Comparison of ENCODE assay signal across 1 cellular context in the genomic region with DNA sequence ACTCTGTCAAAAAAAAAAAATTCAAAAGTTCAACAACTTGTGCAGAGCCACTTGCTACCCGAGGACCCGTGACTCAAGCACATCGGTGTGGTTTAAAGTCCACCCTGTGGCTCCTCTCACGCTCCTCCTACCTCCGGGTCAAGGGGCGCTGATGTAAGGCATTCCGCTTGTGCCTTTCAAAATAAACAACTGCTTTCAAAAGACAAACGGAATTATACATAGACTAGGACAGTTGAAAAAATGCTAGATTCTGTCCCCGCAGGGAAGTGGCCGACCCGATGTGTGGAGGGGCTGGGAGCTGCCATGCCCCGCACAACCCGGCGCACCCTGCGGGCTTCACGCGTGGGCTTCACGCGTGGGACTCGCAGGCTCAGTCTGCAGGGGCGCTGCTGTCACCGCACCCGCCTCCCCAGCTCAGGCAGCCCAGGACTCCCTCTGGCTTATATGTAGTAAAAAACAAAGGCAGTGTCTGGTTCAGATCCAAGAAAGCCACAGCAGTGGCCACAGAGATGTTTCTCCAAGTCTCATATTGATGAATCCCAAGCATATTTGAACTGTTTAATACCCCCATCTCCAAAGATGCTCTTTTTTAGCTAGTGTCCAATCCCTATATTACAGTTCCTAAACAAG.
A peak's percentile ranks its signal among the peaks of the same experiment; 100 is the strongest.
TF ChIP-seq lines count a peak whose summit lies in the region.

No MANE protein-coding gene starts in this region.

TF ChIP-seq in HepG2, 621 proteins besides CTCF, POLR2A, EP300 and RAD21 (continued from another document and continues in another):
- TF ChIP-seq, protein P1, sequence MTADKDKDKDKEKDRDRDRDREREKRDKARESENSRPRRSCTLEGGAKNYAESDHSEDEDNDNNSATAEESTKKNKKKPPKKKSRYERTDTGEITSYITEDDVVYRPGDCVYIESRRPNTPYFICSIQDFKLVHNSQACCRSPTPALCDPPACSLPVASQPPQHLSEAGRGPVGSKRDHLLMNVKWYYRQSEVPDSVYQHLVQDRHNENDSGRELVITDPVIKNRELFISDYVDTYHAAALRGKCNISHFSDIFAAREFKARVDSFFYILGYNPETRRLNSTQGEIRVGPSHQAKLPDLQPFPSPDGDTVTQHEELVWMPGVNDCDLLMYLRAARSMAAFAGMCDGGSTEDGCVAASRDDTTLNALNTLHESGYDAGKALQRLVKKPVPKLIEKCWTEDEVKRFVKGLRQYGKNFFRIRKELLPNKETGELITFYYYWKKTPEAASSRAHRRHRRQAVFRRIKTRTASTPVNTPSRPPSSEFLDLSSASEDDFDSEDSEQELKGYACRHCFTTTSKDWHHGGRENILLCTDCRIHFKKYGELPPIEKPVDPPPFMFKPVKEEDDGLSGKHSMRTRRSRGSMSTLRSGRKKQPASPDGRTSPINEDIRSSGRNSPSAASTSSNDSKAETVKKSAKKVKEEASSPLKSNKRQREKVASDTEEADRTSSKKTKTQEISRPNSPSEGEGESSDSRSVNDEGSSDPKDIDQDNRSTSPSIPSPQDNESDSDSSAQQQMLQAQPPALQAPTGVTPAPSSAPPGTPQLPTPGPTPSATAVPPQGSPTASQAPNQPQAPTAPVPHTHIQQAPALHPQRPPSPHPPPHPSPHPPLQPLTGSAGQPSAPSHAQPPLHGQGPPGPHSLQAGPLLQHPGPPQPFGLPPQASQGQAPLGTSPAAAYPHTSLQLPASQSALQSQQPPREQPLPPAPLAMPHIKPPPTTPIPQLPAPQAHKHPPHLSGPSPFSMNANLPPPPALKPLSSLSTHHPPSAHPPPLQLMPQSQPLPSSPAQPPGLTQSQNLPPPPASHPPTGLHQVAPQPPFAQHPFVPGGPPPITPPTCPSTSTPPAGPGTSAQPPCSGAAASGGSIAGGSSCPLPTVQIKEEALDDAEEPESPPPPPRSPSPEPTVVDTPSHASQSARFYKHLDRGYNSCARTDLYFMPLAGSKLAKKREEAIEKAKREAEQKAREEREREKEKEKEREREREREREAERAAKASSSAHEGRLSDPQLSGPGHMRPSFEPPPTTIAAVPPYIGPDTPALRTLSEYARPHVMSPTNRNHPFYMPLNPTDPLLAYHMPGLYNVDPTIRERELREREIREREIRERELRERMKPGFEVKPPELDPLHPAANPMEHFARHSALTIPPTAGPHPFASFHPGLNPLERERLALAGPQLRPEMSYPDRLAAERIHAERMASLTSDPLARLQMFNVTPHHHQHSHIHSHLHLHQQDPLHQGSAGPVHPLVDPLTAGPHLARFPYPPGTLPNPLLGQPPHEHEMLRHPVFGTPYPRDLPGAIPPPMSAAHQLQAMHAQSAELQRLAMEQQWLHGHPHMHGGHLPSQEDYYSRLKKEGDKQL (CRISPR knock-in tag; IDR thresholded peaks at IDR 0.05; ENCODE audit: low read depth): no peak
- TF ChIP-seq HNRNPLL (IDR thresholded peaks at IDR 0.05; ENCODE audit: low read depth, low read length, poor library complexity, severe bottlenecking): no peak
- no peak for TF ChIP-seq ISX (CRISPR knock-in tag; conservative IDR thresholded peaks at IDR 0.05)
- no peak for TF ChIP-seq ZNF75D (CRISPR knock-in tag; IDR thresholded peaks at IDR 0.05; ENCODE audit: borderline replicate concordance)
- no peak for TF ChIP-seq ZNF10 (CRISPR knock-in tag; IDR thresholded peaks at IDR 0.05; ENCODE audit: borderline replicate concordance, low read depth)
- TF ChIP-seq ZNF557 (CRISPR knock-in tag; IDR thresholded peaks at IDR 0.05): no peak
- TF ChIP-seq ZNF350 (CRISPR knock-in tag; IDR thresholded peaks at IDR 0.05; ENCODE audit: borderline replicate concordance, low read depth): peak; percentile 58; the same call in 1 of the 2 replicates
- TF ChIP-seq ZNF841 (CRISPR knock-in tag; IDR thresholded peaks at IDR 0.05; ENCODE audit: borderline replicate concordance): no peak
- no peak for TF ChIP-seq ZNF616 (CRISPR knock-in tag; IDR thresholded peaks at IDR 0.05; ENCODE audit: low read depth)
- TF ChIP-seq, protein P2, sequence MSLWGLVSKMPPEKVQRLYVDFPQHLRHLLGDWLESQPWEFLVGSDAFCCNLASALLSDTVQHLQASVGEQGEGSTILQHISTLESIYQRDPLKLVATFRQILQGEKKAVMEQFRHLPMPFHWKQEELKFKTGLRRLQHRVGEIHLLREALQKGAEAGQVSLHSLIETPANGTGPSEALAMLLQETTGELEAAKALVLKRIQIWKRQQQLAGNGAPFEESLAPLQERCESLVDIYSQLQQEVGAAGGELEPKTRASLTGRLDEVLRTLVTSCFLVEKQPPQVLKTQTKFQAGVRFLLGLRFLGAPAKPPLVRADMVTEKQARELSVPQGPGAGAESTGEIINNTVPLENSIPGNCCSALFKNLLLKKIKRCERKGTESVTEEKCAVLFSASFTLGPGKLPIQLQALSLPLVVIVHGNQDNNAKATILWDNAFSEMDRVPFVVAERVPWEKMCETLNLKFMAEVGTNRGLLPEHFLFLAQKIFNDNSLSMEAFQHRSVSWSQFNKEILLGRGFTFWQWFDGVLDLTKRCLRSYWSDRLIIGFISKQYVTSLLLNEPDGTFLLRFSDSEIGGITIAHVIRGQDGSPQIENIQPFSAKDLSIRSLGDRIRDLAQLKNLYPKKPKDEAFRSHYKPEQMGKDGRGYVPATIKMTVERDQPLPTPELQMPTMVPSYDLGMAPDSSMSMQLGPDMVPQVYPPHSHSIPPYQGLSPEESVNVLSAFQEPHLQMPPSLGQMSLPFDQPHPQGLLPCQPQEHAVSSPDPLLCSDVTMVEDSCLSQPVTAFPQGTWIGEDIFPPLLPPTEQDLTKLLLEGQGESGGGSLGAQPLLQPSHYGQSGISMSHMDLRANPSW (CRISPR knock-in tag; IDR thresholded peaks at IDR 0.05; ENCODE audit: borderline replicate concordance): no peak
- no peak for TF ChIP-seq IRF9 (CRISPR knock-in tag; IDR thresholded peaks at IDR 0.05; ENCODE audit: borderline replicate concordance)
- TF ChIP-seq ZNF256 (CRISPR knock-in tag; conservative IDR thresholded peaks at IDR 0.05): no peak
- TF ChIP-seq MAFF (IDR thresholded peaks at IDR 0.05; ENCODE audit: low read depth, low read length): peak; percentile 33
- peak; percentile 27; the same call in 1 of the 2 replicates for TF ChIP-seq ZNF225 (CRISPR knock-in tag; IDR thresholded peaks at IDR 0.05)
- no peak for TF ChIP-seq LCORL (IDR thresholded peaks at IDR 0.05)
- TF ChIP-seq LCORL (CRISPR knock-in tag; IDR thresholded peaks at IDR 0.05): no peak; the same call in 1 of the 2 replicates
- no peak for TF ChIP-seq SOX6 (IDR thresholded peaks at IDR 0.05)
- peak; percentile 63; the same call in 1 of the 2 replicates for TF ChIP-seq SOX6 (CRISPR knock-in tag; IDR thresholded peaks at IDR 0.05)
- no peak for TF ChIP-seq MEF2D (CRISPR knock-in tag; IDR thresholded peaks at IDR 0.05)
- TF ChIP-seq, protein P3, sequence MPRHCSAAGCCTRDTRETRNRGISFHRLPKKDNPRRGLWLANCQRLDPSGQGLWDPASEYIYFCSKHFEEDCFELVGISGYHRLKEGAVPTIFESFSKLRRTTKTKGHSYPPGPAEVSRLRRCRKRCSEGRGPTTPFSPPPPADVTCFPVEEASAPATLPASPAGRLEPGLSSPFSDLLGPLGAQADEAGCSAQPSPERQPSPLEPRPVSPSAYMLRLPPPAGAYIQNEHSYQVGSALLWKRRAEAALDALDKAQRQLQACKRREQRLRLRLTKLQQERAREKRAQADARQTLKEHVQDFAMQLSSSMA (CRISPR knock-in tag; IDR thresholded peaks at IDR 0.05): no peak
- no peak for TF ChIP-seq ZNF160 (CRISPR knock-in tag; IDR thresholded peaks at IDR 0.05)
- TF ChIP-seq ZNF614 (CRISPR knock-in tag; IDR thresholded peaks at IDR 0.05; ENCODE audit: borderline replicate concordance): no peak
- TF ChIP-seq CHD4 (IDR thresholded peaks at IDR 0.05; ENCODE audit: borderline replicate concordance, low read length): no peak
- TF ChIP-seq ZFYVE20 (CRISPR knock-in tag; IDR thresholded peaks at IDR 0.05; ENCODE audit: borderline replicate concordance, low read depth): no peak
- TF ChIP-seq ERF (CRISPR knock-in tag; IDR thresholded peaks at IDR 0.05): no peak
- TF ChIP-seq, protein P4, sequence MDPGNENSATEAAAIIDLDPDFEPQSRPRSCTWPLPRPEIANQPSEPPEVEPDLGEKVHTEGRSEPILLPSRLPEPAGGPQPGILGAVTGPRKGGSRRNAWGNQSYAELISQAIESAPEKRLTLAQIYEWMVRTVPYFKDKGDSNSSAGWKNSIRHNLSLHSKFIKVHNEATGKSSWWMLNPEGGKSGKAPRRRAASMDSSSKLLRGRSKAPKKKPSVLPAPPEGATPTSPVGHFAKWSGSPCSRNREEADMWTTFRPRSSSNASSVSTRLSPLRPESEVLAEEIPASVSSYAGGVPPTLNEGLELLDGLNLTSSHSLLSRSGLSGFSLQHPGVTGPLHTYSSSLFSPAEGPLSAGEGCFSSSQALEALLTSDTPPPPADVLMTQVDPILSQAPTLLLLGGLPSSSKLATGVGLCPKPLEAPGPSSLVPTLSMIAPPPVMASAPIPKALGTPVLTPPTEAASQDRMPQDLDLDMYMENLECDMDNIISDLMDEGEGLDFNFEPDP (CRISPR knock-in tag; conservative IDR thresholded peaks at IDR 0.05): no peak
- no peak for TF ChIP-seq PTBP1 (IDR thresholded peaks at IDR 0.05; ENCODE audit: low read depth, low read length, poor library complexity, severe bottlenecking)
- no peak for TF ChIP-seq KMT2A (CRISPR knock-in tag; IDR thresholded peaks at IDR 0.05)
- no peak for TF ChIP-seq ZNF678 (CRISPR knock-in tag; IDR thresholded peaks at IDR 0.05)
- TF ChIP-seq BORCS8-MEF2B (CRISPR knock-in tag; IDR thresholded peaks at IDR 0.05): no peak
- 0 out of 2 replicates have a peak, but pooled peaks have one; percentile 34 for TF ChIP-seq ZNF782 (CRISPR knock-in tag; IDR thresholded peaks at IDR 0.05; ENCODE audit: borderline replicate concordance)
- no peak for TF ChIP-seq REL (CRISPR knock-in tag; conservative IDR thresholded peaks at IDR 0.05)
- TF ChIP-seq FOXK2 (IDR thresholded peaks at IDR 0.05): no peak
- peak; percentile 73 for TF ChIP-seq HNF1B (CRISPR knock-in tag; IDR thresholded peaks at IDR 0.05)
- TF ChIP-seq HMG20B (CRISPR knock-in tag; conservative IDR thresholded peaks at IDR 0.05): 0 out of 2 replicates have a peak, but pooled peaks have one; percentile 16
- TF ChIP-seq HDAC6 (IDR thresholded peaks at IDR 0.05; ENCODE audit: low read depth, low read length): no peak
- no peak for TF ChIP-seq ZFY (CRISPR knock-in tag; IDR thresholded peaks at IDR 0.05)
- TF ChIP-seq, protein P5, sequence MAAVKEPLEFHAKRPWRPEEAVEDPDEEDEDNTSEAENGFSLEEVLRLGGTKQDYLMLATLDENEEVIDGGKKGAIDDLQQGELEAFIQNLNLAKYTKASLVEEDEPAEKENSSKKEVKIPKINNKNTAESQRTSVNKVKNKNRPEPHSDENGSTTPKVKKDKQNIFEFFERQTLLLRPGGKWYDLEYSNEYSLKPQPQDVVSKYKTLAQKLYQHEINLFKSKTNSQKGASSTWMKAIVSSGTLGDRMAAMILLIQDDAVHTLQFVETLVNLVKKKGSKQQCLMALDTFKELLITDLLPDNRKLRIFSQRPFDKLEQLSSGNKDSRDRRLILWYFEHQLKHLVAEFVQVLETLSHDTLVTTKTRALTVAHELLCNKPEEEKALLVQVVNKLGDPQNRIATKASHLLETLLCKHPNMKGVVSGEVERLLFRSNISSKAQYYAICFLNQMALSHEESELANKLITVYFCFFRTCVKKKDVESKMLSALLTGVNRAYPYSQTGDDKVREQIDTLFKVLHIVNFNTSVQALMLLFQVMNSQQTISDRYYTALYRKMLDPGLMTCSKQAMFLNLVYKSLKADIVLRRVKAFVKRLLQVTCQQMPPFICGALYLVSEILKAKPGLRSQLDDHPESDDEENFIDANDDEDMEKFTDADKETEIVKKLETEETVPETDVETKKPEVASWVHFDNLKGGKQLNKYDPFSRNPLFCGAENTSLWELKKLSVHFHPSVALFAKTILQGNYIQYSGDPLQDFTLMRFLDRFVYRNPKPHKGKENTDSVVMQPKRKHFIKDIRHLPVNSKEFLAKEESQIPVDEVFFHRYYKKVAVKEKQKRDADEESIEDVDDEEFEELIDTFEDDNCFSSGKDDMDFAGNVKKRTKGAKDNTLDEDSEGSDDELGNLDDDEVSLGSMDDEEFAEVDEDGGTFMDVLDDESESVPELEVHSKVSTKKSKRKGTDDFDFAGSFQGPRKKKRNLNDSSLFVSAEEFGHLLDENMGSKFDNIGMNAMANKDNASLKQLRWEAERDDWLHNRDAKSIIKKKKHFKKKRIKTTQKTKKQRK (IDR thresholded peaks at IDR 0.05; ENCODE audit: low read length): no peak
- TF ChIP-seq ZNF414 (CRISPR knock-in tag; IDR thresholded peaks at IDR 0.05): no peak
- TF ChIP-seq MTF1 (CRISPR knock-in tag; IDR thresholded peaks at IDR 0.05): no peak
- no peak for TF ChIP-seq TRIM24 (CRISPR knock-in tag; IDR thresholded peaks at IDR 0.05)
- no peak for TF ChIP-seq ZNF775 (CRISPR knock-in tag; IDR thresholded peaks at IDR 0.05; ENCODE audit: borderline replicate concordance)
- no peak for TF ChIP-seq IRX3 (CRISPR knock-in tag; IDR thresholded peaks at IDR 0.05; ENCODE audit: borderline replicate concordance, low read depth)
